16 cellular contexts compared by ENCODE assay signal in the genomic region with DNA sequence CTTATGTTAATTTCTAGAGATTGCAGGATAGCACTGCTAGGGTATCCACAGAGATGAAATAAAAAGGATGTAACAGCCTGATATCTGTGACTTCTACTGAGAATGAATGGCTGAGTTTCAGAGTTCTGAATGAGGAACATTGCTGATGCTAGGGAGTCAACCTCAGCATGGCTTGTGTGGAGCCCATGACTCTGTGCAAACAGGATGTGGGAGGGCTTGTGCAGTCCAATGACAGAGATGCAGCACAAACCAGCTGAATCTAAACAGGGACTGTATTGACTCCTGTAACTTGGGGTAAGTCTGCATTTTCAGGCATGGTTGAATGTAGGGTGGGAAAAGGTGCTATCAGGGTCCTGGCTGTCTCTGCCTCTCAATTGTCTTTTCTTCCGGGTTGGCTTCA. TPM values are rescaled to one million over a fixed set of nuclear protein-coding genes. Genes with fewer than 3 reads are reported as not detected.
"Had no signal": no experiment of that assay in that cellular context is flagged by ENCODE, and none has a peak within 500 bp of the region (broad histone marks: within the 10 kb centered on the region; RNA-seq: fewer than 3 reads in every experiment).

No MANE protein-coding gene starts in this region.

- DNase-seq: activated naive CD4-positive, alpha-beta T cell; adrenal gland; caudate nucleus; colonic mucosa; left lung; mesendoderm; nephron progenitor cell; stimulated activated CD4-positive, alpha-beta T cell treated with anti-CD3 and anti-CD28 coated beads, Interleukin-2, amount 100 ng/mL, for 48 hours; stimulated activated CD8-positive, alpha-beta memory T cell treated with anti-CD3 and anti-CD28 coated beads, Interleukin-4, amount 100 ng/mL, for 48 hours; SW 1271; thyroid gland had no signal

- H3K4me3 Mint-ChIP-seq: nephron progenitor cell had no signal

- H3K36me3 ChIP-seq: adrenal gland, colonic mucosa, gastroesophageal sphincter, left lung, thyroid gland had no signal

- H3K9me3 ChIP-seq: adrenal gland, colonic mucosa, thyroid gland had no signal

- H3K4me1 ChIP-seq: colonic mucosa had no signal

- ATAC-seq: gastroesophageal sphincter, left lung had no signal

- H3K27ac Mint-ChIP-seq: nephron progenitor cell had no signal

- FAIRE-seq: endothelial cell of umbilical vein, keratinocyte, urothelium cell line had no signal

- H3K27ac ChIP-seq: adrenal gland, colonic mucosa, gastroesophageal sphincter, left lung, thyroid gland had no signal

- H3K27me3 ChIP-seq: adrenal gland, colonic mucosa, gastroesophageal sphincter, thyroid gland had no signal

- H3K4me3 ChIP-seq: adrenal gland, colonic mucosa, gastroesophageal sphincter, left lung, thyroid gland had no signal

RNA-seq across cellular contexts. Expression of gene RASL11B, which starts 5.3 kb away (rescaled TPM):
- total RNA-seq: endothelial cell of umbilical vein, pulmonary artery endothelial cell had no signal
